In the genomic region with DNA sequence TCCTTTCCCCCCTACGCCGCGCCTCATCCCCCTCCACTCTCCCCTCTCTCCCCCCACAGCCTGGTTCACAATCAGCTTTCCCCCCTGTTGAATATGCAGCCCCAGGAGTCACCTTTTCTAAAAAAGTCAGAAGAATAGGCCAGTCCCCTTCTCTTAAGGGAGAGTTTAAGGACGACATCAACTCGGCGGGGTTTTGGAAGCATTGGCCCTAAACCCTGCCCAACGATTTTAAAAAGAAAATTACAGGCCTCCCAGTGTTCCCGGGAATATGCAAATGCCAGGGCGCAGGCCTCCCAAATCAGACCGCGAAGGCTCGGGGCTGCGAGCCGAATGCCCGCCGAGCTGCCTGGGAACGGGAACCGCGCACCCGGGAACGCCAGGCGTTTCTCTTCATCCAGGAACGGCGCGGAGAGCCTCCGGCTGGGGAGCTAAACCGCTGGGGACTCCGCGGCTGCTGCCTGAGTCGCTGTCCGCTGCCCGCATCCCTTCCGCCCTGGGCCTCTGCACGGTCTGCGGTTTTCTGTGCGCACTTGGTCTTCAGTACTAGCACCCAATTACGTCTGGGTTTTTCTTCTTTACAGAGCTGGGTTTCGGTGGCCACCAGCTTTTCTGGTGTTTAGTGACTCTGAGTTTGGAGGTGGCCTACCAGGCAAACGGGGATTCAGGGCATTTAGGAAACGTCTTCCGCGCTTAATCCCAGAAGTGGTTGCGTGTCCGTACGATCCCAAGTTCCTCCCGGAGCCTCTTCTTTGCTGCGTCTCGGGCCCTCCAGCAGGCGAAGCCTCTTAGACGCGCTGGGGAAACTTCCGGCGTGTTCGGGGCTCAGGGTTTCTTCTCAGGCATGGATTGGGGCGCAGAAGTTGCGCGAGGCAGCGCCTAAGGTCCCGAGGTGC, we compare ENCODE assay signal across 8 cellular contexts. TPM values are rescaled to one million over a fixed set of nuclear protein-coding genes. Genes with fewer than 3 reads are reported as not detected.
DNase-seq lines count a peak whose midpoint lies in the region; ATAC-seq and TF ChIP-seq lines count a peak whose summit lies in the region.

No MANE protein-coding gene starts in this region.

- H4K20me1 ChIP-seq in GM23338 (replicated peaks; ENCODE audit: insufficient read depth) = peaks cover 11% of the 10 kb centered on the region; the same call in 1 of the 2 replicates

- no peak overlapping the region for H3K27ac Mint-ChIP-seq in GM23338

- no peaks in the 10 kb centered on the region for H3K79me2 ChIP-seq in GM23338 (replicated peaks; ENCODE audit: insufficient read depth)

- peak; percentile 75 for DNase-seq in GM23338 (ENCODE audit: low spot score)
- peak; percentile 28 for DNase-seq in WERI-Rb-1
- peak in 4 of 5 donors; percentile 22 to 71 (median 44) for DNase-seq in heart left ventricle
- peak; percentile 74 for DNase-seq in posterior vena cava (ENCODE audit: low spot score)
- DNase-seq in KBM-7 = no peak

- intact Hi-C loops in heart left ventricle (cut with DNase I) (loop anchor here in 8 of 10 donors (2.0 to 10.0 kb wide), 15 partner anchors 282 to 1392 kb away; partner anchors contain the start of gene IRX6 (in 7 of the 8)), posterior vena cava (cut with DNase I) (no loop called here)

- TF ChIP-seq POLR2A in heart left ventricle (IDR thresholded peaks at IDR 0.05) = no peak

- WGBS in heart left ventricle, 4 donors = 9 to 15% (median 13%) methylated on average over 49 to 59 of the region's 59 CpGs

- TF ChIP-seq CTCF in GM23338 (conservative IDR thresholded peaks at IDR 0.05; ENCODE audit: low read depth in 2 of 2) (no peak), WERI-Rb-1 (IDR thresholded peaks at IDR 0.05; ENCODE audit: low read depth, low read length) (no peak), heart left ventricle (IDR thresholded peaks at IDR 0.05) (no peak)

- peaks cover 19% of the 10 kb centered on the region for H3F3A ChIP-seq in GM23338 (replicated peaks; ENCODE audit: low read depth)

- peak; percentile 7 for ATAC-seq in GM23338
- peak in 3 of 4 donors; percentile 5 to 24 (median 21) for ATAC-seq in heart left ventricle
- no peak for ATAC-seq in GM21367 (IDR thresholded peaks at IDR 0.05; ENCODE audit: unreplicated experiment)
- no peak for ATAC-seq in HG02588 (IDR thresholded peaks at IDR 0.05; ENCODE audit: unreplicated experiment)
- no peak for ATAC-seq in GM19324 (IDR thresholded peaks at IDR 0.05; ENCODE audit: low FRiP score, unreplicated experiment)

- H3K27ac ChIP-seq in GM23338 (ENCODE audit: low read depth) = no peak overlapping the region
- no peak overlapping the region for H3K27ac ChIP-seq in WERI-Rb-1
- peak overlapping the region; percentile 26 to 96 (median 69) for H3K27ac ChIP-seq in heart left ventricle

- H3K36me3 ChIP-seq in GM23338 (ENCODE audit: insufficient read depth) (no peaks in the 10 kb centered on the region), WERI-Rb-1 (no peaks in the 10 kb centered on the region), heart left ventricle (peaks cover 0 to 10% (median 0%) of the 10 kb centered on the region in 9 donors)

- peak overlapping the region; percentile 24; the same call in 1 of the 2 replicates for H2AFZ ChIP-seq in GM23338

- H3K9me2 ChIP-seq in GM23338 (ENCODE audit: insufficient read depth) = no peaks in the 10 kb centered on the region

- H3K9me3 Mint-ChIP-seq in GM23338 = peaks cover 2% of the 10 kb centered on the region; the same call in 1 of the 3 replicates

- H3K4me1 Mint-ChIP-seq in GM23338 = peaks cover 48% of the 10 kb centered on the region

- H3K36me3 Mint-ChIP-seq in GM23338 (ENCODE audit: low read depth) = no peaks in the 10 kb centered on the region

- H3K27me3 Mint-ChIP-seq in GM23338 (ENCODE audit: insufficient read depth, low read depth, poor library complexity) = peaks cover 97% of the 10 kb centered on the region

- in situ Hi-C loops in KBM-7 (cut with MboI; ENCODE audit: low pct_unique_long_range_greater_than_20kb, low sequenced_read_pairs) = loop anchor here (25.0 kb wide), 1 partner anchor 999 kb away; no protein-coding TSS in a partner anchor

- H3K4me2 ChIP-seq in GM23338 = peak overlapping the region; percentile 91

- H3K4me1 ChIP-seq in GM23338 (ENCODE audit: insufficient read depth) = peaks cover 51% of the 10 kb centered on the region
- H3K4me1 ChIP-seq in heart left ventricle = peaks cover 0 to 52% (median 29%) of the 10 kb centered on the region in 12 donors

- H3K9me3 ChIP-seq in WERI-Rb-1 (ENCODE audit: severe bottlenecking) (peaks cover 7% of the 10 kb centered on the region), heart left ventricle (no peaks in the 10 kb centered on the region)

- H3K4me3 ChIP-seq in GM23338 (peak overlapping the region; percentile 65), WERI-Rb-1 (ENCODE audit: low read depth, low read length) (peak overlapping the region; percentile 58), heart left ventricle (peak overlapping the region; percentile 15 to 86 (median 72))

- H3K27me3 ChIP-seq in GM23338 (ENCODE audit: insufficient read depth) (peaks cover 100% of the 10 kb centered on the region), WERI-Rb-1 (ENCODE audit: insufficient read depth, low read depth, severe bottlenecking) (peaks cover 72% of the 10 kb centered on the region), heart left ventricle (peaks cover 12 to 99% (median 75%) of the 10 kb centered on the region in 9 donors)

- peak overlapping the region; percentile 74 for H3K4me3 Mint-ChIP-seq in GM23338

TF ChIP-seq in GM23338, 12 proteins besides CTCF, POLR2A, EP300 and RAD21:
- TF ChIP-seq EZH2 (IDR thresholded peaks at IDR 0.05; ENCODE audit: low read depth, unreplicated experiment) = peak; percentile 55
- no peak for TF ChIP-seq CREB1 (CRISPR knock-in tag; IDR thresholded peaks at IDR 0.05; ENCODE audit: low read depth)
- no peak for TF ChIP-seq POLR2AphosphoS5 (IDR thresholded peaks at IDR 0.05; ENCODE audit: low read depth)
- no peak for TF ChIP-seq ZNF331 (CRISPR knock-in tag; IDR thresholded peaks at IDR 0.05; ENCODE audit: low read depth)
- TF ChIP-seq EZH2phosphoT487 (IDR thresholded peaks at IDR 0.05; ENCODE audit: unreplicated experiment) = peak; percentile 26

RNA-seq across cellular contexts. Expression of gene IRX5, which starts 5.7 kb away (rescaled TPM):
- total RNA-seq in GM23338 (2014; rRNA removed; shearing (Covaris generic)) = 0.07 and 0.35 TPM in 2 replicates
- polyA plus RNA-seq in GM23338 (2016; fragmentation: Nextera tagmentation; extraction: Ambion mirVana) = 0.31 and 0.39 TPM in 2 replicates
- 10 to 100 TPM in 7 of 9 donors, 1 to 10 TPM in 2; 5.8 to 32.2 (median 18.1) TPM for total RNA-seq in heart left ventricle
- polyA plus RNA-seq in heart left ventricle = 10 to 100 TPM; 19.2 to 19.4 TPM
- 1 to 10 TPM in 1 of 2 donors, under 1 TPM in 1; 0.38 to 1.1 TPM for total RNA-seq in posterior vena cava

Comparison
In these comparisons a context has a peak if more than half of its experiments do, and no peak if none do; other contexts are left out.
1. ATAC-seq: peak in GM23338 (single experiment) and heart left ventricle (3 of 4); none in GM21367 (single experiment), HG02588 (single experiment) and GM19324 (single experiment).
2. H3K27ac ChIP-seq: peak in heart left ventricle (12 of 12); none in GM23338 (single experiment) and WERI-Rb-1 (single experiment).
3. intact Hi-C loops: an anchor here in heart left ventricle (2.0 to 10.0 kb wide); none called in posterior vena cava.
4. Peak in every context shown above with its lines, with median percentiles within 50 percentile points of each other: H3K4me3 ChIP-seq.